ENCODE assay signal across 17 cellular contexts in the genomic region with DNA sequence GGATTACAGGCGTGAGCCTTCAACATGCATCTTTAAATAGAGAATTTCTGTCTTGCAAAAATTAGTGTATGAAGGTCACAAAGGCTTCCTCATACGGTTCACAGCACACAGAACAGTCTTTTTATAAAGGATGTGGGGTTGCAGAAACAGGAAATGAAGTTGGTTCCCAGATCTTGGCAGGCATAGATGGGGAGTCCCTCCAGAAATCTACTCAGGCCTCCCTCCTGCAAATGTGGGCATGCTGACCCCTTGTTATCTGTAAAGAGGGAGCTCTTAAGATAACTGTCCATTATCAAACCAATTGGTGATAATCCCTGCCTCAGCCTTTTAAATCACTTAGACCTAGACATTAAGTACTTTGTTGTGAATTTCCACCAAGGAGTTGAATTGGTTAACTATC. TPM values are rescaled to one million over a fixed set of nuclear protein-coding genes. Genes with fewer than 3 reads are reported as not detected.
A peak's percentile ranks its signal among the peaks of the same experiment; 100 is the strongest.
DNase-seq lines count a peak whose midpoint lies in the region; ATAC-seq, FAIRE-seq and TF ChIP-seq lines count a peak whose summit lies in the region.
"Had no signal": no experiment of that assay in that cellular context is flagged by ENCODE, and none has a peak within 500 bp of the region (broad histone marks: within the 10 kb centered on the region; RNA-seq: fewer than 3 reads in every experiment).

No MANE protein-coding gene starts in this region.

- no peak overlapping the region for H3K27ac Mint-ChIP-seq in Caco-2 (ENCODE audit: unreplicated experiment)
- H3K27ac Mint-ChIP-seq: CD8-positive, alpha-beta T cell had no signal

- ATAC-seq in left lung (peak; percentile 30), GM18520 (IDR thresholded peaks at IDR 0.05; ENCODE audit: unreplicated experiment) (no peak)
- ATAC-seq: CD8-positive, alpha-beta T cell had no signal

- no peaks in the 10 kb centered on the region for H3K27me3 Mint-ChIP-seq in Caco-2 (ENCODE audit: insufficient read depth, unreplicated experiment)

- no peaks in the 10 kb centered on the region for H4K20me1 ChIP-seq in BLaER1
- H4K20me1 ChIP-seq in OCI-LY7 (ENCODE audit: insufficient read depth, low read length): no peaks in the 10 kb centered on the region

- TF ChIP-seq CTCF in OCI-LY7 (conservative IDR thresholded peaks at IDR 0.05; ENCODE audit: low read length): no peak
- TF ChIP-seq CTCF in left lung (IDR thresholded peaks at IDR 0.05): no peak
- no peak for TF ChIP-seq CTCF in GM10266 (IDR thresholded peaks at IDR 0.05; ENCODE audit: control insufficient read depth, insufficient read depth, low read depth, missing control alignments)
- no peak for TF ChIP-seq CTCF in Caco-2 (IDR thresholded peaks at IDR 0.05; ENCODE audit: insufficient read depth in 1 of 2, low read depth in 1 of 2, low read length in 1 of 2, severe bottlenecking in 1 of 2, unreplicated experiment in 1 of 2)

- no peaks in the 10 kb centered on the region for H3K9me2 ChIP-seq in OCI-LY7 (ENCODE audit: insufficient read depth, low read length)
- H3K9me2 ChIP-seq: SK-N-SH had no signal

- no peak overlapping the region for H3K9ac ChIP-seq in BLaER1
- H3K9ac ChIP-seq: SK-N-SH had no signal

- POLR2A ChIA-PET in OCI-LY7 (lab: Charles Lee) (interaction anchor here (1.0 to 1.2 kb wide), 2 partner anchors 14 to 374 kb away, joined by 3 to 5 read pairs; a partner anchor contains a TSS), Caco-2 (lab: Charles Lee) (no interaction called here)

- H3K27ac ChIP-seq in BLaER1 (peak overlapping the region; percentile 23; the same call in 1 of the 2 replicates), OCI-LY7 (ENCODE audit: low read depth, low read length, poor library complexity, severe bottlenecking) (no peak overlapping the region), left lung (no peak overlapping the region)
- H3K27ac ChIP-seq: colonic mucosa, esophagus muscularis mucosa, WERI-Rb-1 had no signal

- H3K9me3 ChIP-seq in BLaER1 (no peaks in the 10 kb centered on the region), OCI-LY7 (ENCODE audit: low read length) (no peaks in the 10 kb centered on the region), left lung (no peaks in the 10 kb centered on the region), Caco-2 (no peaks in the 10 kb centered on the region)
- H3K9me3 ChIP-seq: colonic mucosa, esophagus muscularis mucosa, SK-N-SH had no signal

- DNase-seq in GM12891 (ENCODE audit: insufficient read length, low spot score) (no peak), OCI-LY7 (ENCODE audit: low spot score) (peak; percentile 29), left lung (no peak), GM10266 (ENCODE audit: extremely low spot score) (no peak), Caco-2 (no peak)
- DNase-seq: CD8-positive, alpha-beta T cell; colonic mucosa; glutamatergic neuron; NCI-H1436; NCI-H345; nucleus accumbens; SK-N-SH; stimulated activated CD4-positive, alpha-beta T cell treated with anti-CD3 and anti-CD28 coated beads, Interleukin-4, amount 100 ng/mL, for 24 hours; WERI-Rb-1 had no signal

- H3K4me2 ChIP-seq in BLaER1: peak overlapping the region; percentile 64
- peak overlapping the region; percentile 38 for H3K4me2 ChIP-seq in OCI-LY7 (ENCODE audit: low read length)
- H3K4me2 ChIP-seq: SK-N-SH had no signal

- intact Hi-C loops in OCI-LY7 (cut with micrococcal nuclease; ENCODE audit: unreplicated experiment) (no loop called here), left lung (cut with DNase I) (no loop called here), Caco-2 (cut with micrococcal nuclease; ENCODE audit: unreplicated experiment) (no loop called here)

- H3K27me3 ChIP-seq in BLaER1 (no peaks in the 10 kb centered on the region), left lung (no peaks in the 10 kb centered on the region), Caco-2 (replicated peaks; ENCODE audit: control insufficient read depth, insufficient read depth, low read length) (no peaks in the 10 kb centered on the region)
- H3K27me3 ChIP-seq: colonic mucosa, esophagus muscularis mucosa had no signal

- H3K36me3 ChIP-seq in BLaER1 (no peaks in the 10 kb centered on the region), OCI-LY7 (ENCODE audit: insufficient read depth, low read length) (no peaks in the 10 kb centered on the region), left lung (no peaks in the 10 kb centered on the region), Caco-2 (ENCODE audit: control insufficient read depth, insufficient read depth, low read length) (no peaks in the 10 kb centered on the region)
- H3K36me3 ChIP-seq: colonic mucosa, esophagus muscularis mucosa, WERI-Rb-1 had no signal

- H3K4me1 ChIP-seq in BLaER1 (peaks cover 20% of the 10 kb centered on the region), OCI-LY7 (ENCODE audit: insufficient read depth, low read length, poor library complexity, severe bottlenecking) (peaks cover 9% of the 10 kb centered on the region), left lung (peaks cover 0 to 35% of the 10 kb centered on the region in 2 donors), Caco-2 (peaks cover 19% of the 10 kb centered on the region)
- H3K4me1 ChIP-seq: colonic mucosa had no signal

- H3K4me3 ChIP-seq in BLaER1 (no peak overlapping the region), OCI-LY7 (ENCODE audit: low read depth, low read length, poor library complexity, severe bottlenecking) (no peak overlapping the region), left lung (no peak overlapping the region), Caco-2 (ENCODE audit: low read depth, low read length) (no peak overlapping the region)
- H3K4me3 ChIP-seq: colonic mucosa, esophagus muscularis mucosa had no signal

- peak overlapping the region; percentile 23; the same call in 1 of the 2 replicates for H2AFZ ChIP-seq in OCI-LY7 (ENCODE audit: low read length)

- FAIRE-seq in GM12891 (lab: Jason Lieb, UNC): no peak

- H3K36me3 Mint-ChIP-seq in Caco-2 (ENCODE audit: insufficient read depth, unreplicated experiment): no peaks in the 10 kb centered on the region
- H3K36me3 Mint-ChIP-seq: CD8-positive, alpha-beta T cell had no signal

- no peaks in the 10 kb centered on the region for H3K9me3 Mint-ChIP-seq in Caco-2 (ENCODE audit: unreplicated experiment)
- H3K9me3 Mint-ChIP-seq: CD8-positive, alpha-beta T cell had no signal

- TF ChIP-seq POLR2A in GM12891 (IDR thresholded peaks at IDR 0.05; ENCODE audit: low read depth, low read length): no peak

- CTCF ChIA-PET in OCI-LY7 (lab: Charles Lee; ENCODE audit: unreplicated experiment) (no interaction called here), Caco-2 (lab: Charles Lee) (no interaction called here)

- H3K4me3 Mint-ChIP-seq in Caco-2 (ENCODE audit: unreplicated experiment): no peak overlapping the region
- H3K4me3 Mint-ChIP-seq: CD8-positive, alpha-beta T cell had no signal

- H3K4me1 Mint-ChIP-seq in Caco-2 (ENCODE audit: low read depth, unreplicated experiment): no peaks in the 10 kb centered on the region

- H3K79me2 ChIP-seq in OCI-LY7 (ENCODE audit: insufficient read depth, low read depth, low read length): no peaks in the 10 kb centered on the region

- BruUV-seq in OCI-LY7 (replicated peaks; lab: Mats Ljungman, UMichigan) (no TSS peak), Caco-2 (replicated peaks; lab: Mats Ljungman, UMichigan) (no TSS peak)

TF ChIP-seq in GM12891, 5 proteins besides CTCF, POLR2A, EP300 and RAD21:
- TF ChIP-seq PAX5 (IDR thresholded peaks at IDR 0.05; ENCODE audit: insufficient read depth, low read length, severe bottlenecking): no peak
- TF ChIP-seq POLR2AphosphoS5 (IDR thresholded peaks at IDR 0.05; ENCODE audit: low read depth, low read length): no peak
- TF ChIP-seq POU2F2 (IDR thresholded peaks at IDR 0.05; ENCODE audit: low read depth, low read length): no peak
- TF ChIP-seq TAF1 (IDR thresholded peaks at IDR 0.05; ENCODE audit: low read depth, low read length): no peak
- TF ChIP-seq SPI1 (IDR thresholded peaks at IDR 0.05; ENCODE audit: low read depth, low read length): peak; percentile 39; the same call in 1 of the 2 replicates
TF ChIP-seq in GM12891: peak in this region for 1.

RNA-seq across cellular contexts. Expression of a gene that starts 9.4 kb away (rescaled TPM):
- polyA plus RNA-seq in GM12891 (2012; ENCODE audit: low read depth, missing spikeins): 0.55 TPM
- total RNA-seq in OCI-LY7 (2014; rRNA removed; shearing (Covaris generic)): 0.49 and 1.2 TPM in 2 replicates
- total RNA-seq in OCI-LY7 (2022) (1.3 and 1.6 TPM in 2 replicates), left lung (1 to 10 TPM; 3.6 to 5.4 TPM), Caco-2 (2022) (9.4 and 11.9 TPM in 2 replicates)

RNA-seq across cellular contexts. Expression of a gene that starts 45.4 kb away (rescaled TPM):
- polyA plus RNA-seq in GM12891 (2012; ENCODE audit: low read depth, missing spikeins): 73.8 TPM
- 98.7 and 147 TPM in 2 replicates for total RNA-seq in OCI-LY7 (2014; rRNA removed; shearing (Covaris generic))
- total RNA-seq in OCI-LY7 (2022) (114 and 120 TPM in 2 replicates), left lung (100 to 1,000 TPM; 257 to 296 TPM), Caco-2 (2022) (142 and 150 TPM in 2 replicates)
